Comparison of ENCODE assay signal across 17 cellular contexts in the genomic region with DNA sequence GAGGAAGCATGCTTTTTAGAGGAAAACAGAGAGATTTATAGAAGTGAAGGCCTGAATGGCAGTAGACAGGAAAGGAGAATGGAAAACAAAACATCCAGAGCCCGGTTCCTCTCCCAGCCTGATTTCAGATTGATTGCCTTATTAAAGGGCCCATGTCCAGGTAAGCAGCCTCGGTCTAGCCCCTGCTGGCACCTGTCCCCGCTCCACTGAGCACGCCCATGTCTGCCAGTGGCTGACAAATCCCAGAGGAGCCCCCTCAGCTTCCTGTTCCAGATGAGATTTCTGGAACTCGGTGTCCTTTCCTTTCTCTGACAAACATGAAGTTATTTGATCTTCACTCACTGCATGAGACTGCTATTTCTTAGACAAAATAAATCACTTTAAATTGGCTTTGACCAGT.
A peak's percentile ranks its signal among the peaks of the same experiment; 100 is the strongest.
DNase-seq lines count a peak whose midpoint lies in the region; ATAC-seq and TF ChIP-seq lines count a peak whose summit lies in the region.
"Had no signal": no experiment of that assay in that cellular context is flagged by ENCODE, and none has a peak within 500 bp of the region (broad histone marks: within the 10 kb centered on the region; RNA-seq: fewer than 3 reads in every experiment).

No MANE protein-coding gene starts in this region.

- H3K9me3 ChIP-seq in right cardiac atrium (ENCODE audit: control insufficient read depth, low read length) (peaks cover 7% of the 10 kb centered on the region), suprapubic skin (no peaks in the 10 kb centered on the region)
- H3K9me3 ChIP-seq: neutrophil had no signal

- WGBS in right cardiac atrium: 37% methylated on average over 5 of the region's 5 CpGs
- 47% methylated on average over 5 of the region's 5 CpGs for WGBS in suprapubic skin

- H3K9me3 Mint-ChIP-seq in activated naive CD8-positive, alpha-beta T cell treated with anti-CD3 and anti-CD28 coated beads for 36 hours: peaks cover 5% of the 10 kb centered on the region
- H3K9me3 Mint-ChIP-seq: activated CD4-positive, alpha-beta memory T cell treated with anti-CD3 and anti-CD28 coated beads, Interleukin-2, amount 10 ng/mL, durations not matched to agents 7 days and 5 days had no signal

- no peak for TF ChIP-seq CTCF in suprapubic skin (IDR thresholded peaks at IDR 0.05)

- H3K36me3 Mint-ChIP-seq in activated naive CD8-positive, alpha-beta T cell treated with anti-CD3 and anti-CD28 coated beads for 36 hours: no peaks in the 10 kb centered on the region

- ATAC-seq in right cardiac atrium (peak; percentile 48 to 75), HG02884 (IDR thresholded peaks at IDR 0.05; ENCODE audit: unreplicated experiment) (no peak), HG03135 (IDR thresholded peaks at IDR 0.05; ENCODE audit: unreplicated experiment) (no peak)
- ATAC-seq: activated T-cell treated with anti-CD3 and anti-CD28 coated beads, Interleukin-2, amount 50 U/mL, for 72 hours had no signal

- no peak overlapping the region for H3K4me3 Mint-ChIP-seq in activated naive CD8-positive, alpha-beta T cell treated with anti-CD3 and anti-CD28 coated beads for 36 hours
- H3K4me3 Mint-ChIP-seq: activated CD4-positive, alpha-beta memory T cell treated with anti-CD3 and anti-CD28 coated beads, Interleukin-2, amount 10 ng/mL, durations not matched to agents 7 days and 5 days; activated T-cell treated with anti-CD3 and anti-CD28 coated beads, Interleukin-2, amount 50 U/mL, for 72 hours; B cell had no signal

- H3K27ac Mint-ChIP-seq in activated naive CD8-positive, alpha-beta T cell treated with anti-CD3 and anti-CD28 coated beads for 36 hours: no peak overlapping the region
- H3K27ac Mint-ChIP-seq: activated CD4-positive, alpha-beta memory T cell treated with anti-CD3 and anti-CD28 coated beads, Interleukin-2, amount 10 ng/mL, durations not matched to agents 7 days and 5 days; activated T-cell treated with anti-CD3 and anti-CD28 coated beads, Interleukin-2, amount 50 U/mL, for 72 hours; B cell had no signal

- H3K36me3 ChIP-seq in suprapubic skin: no peaks in the 10 kb centered on the region
- H3K36me3 ChIP-seq: neutrophil had no signal

- H3K27ac ChIP-seq in right cardiac atrium (ENCODE audit: low read length): no peak overlapping the region
- H3K27ac ChIP-seq in suprapubic skin: peak overlapping the region; percentile 15
- H3K27ac ChIP-seq: neutrophil, RWPE1 had no signal

- H3K4me1 ChIP-seq in right cardiac atrium (ENCODE audit: control insufficient read depth, insufficient read depth, low read length): no peaks in the 10 kb centered on the region
- H3K4me1 ChIP-seq in suprapubic skin: peaks cover 7% of the 10 kb centered on the region

- intact Hi-C loops in right cardiac atrium (cut with DNase I): no loop called here

- H3K4me3 ChIP-seq in right cardiac atrium (ENCODE audit: low read length): no peak overlapping the region
- H3K4me3 ChIP-seq in suprapubic skin: no peak overlapping the region

- H3K27me3 ChIP-seq in right cardiac atrium (ENCODE audit: control insufficient read depth, insufficient read depth) (no peaks in the 10 kb centered on the region), suprapubic skin (no peaks in the 10 kb centered on the region)
- H3K27me3 ChIP-seq: neutrophil had no signal

- DNase-seq in NCI-H128 (lab: John Stamatoyannopoulos, UW; ENCODE audit: unreplicated experiment) (peak; percentile 99), NCI-H2107 treated with DMSO at 0.1 percent for 48 hours (lab: John Stamatoyannopoulos, UW; ENCODE audit: unreplicated experiment) (peak; percentile 99), right cardiac atrium (peak in 1 of 3 donors; percentile 63), suprapubic skin (ENCODE audit: low spot score in 2 of 2) (peak in 1 of 2 donors; percentile 78)
- no peak for DNase-seq in activated naive CD8-positive, alpha-beta T cell treated with anti-CD3 and anti-CD28 coated beads for 36 hours
- DNase-seq: activated CD4-positive, alpha-beta memory T cell treated with anti-CD3 and anti-CD28 coated beads, Interleukin-2, amount 10 ng/mL, durations not matched to agents 7 days and 5 days; activated T-cell treated with anti-CD3 and anti-CD28 coated beads, Interleukin-2, amount 50 U/mL, for 72 hours; caudate nucleus; effector memory CD4-positive, alpha-beta T cell; H7; islet precursor cell; stimulated activated CD4-positive, alpha-beta T cell treated with anti-CD3 and anti-CD28 coated beads, Interleukin-2, amount 100 ng/mL, for 48 hours had no signal

- no peaks in the 10 kb centered on the region for H3K27me3 Mint-ChIP-seq in activated naive CD8-positive, alpha-beta T cell treated with anti-CD3 and anti-CD28 coated beads for 36 hours
- H3K27me3 Mint-ChIP-seq: activated CD4-positive, alpha-beta memory T cell treated with anti-CD3 and anti-CD28 coated beads, Interleukin-2, amount 10 ng/mL, durations not matched to agents 7 days and 5 days; B cell had no signal

- no peak for TF ChIP-seq POLR2A in suprapubic skin (IDR thresholded peaks at IDR 0.05)

- no peaks in the 10 kb centered on the region for H3K4me1 Mint-ChIP-seq in activated naive CD8-positive, alpha-beta T cell treated with anti-CD3 and anti-CD28 coated beads for 36 hours
- H3K4me1 Mint-ChIP-seq: activated CD4-positive, alpha-beta memory T cell treated with anti-CD3 and anti-CD28 coated beads, Interleukin-2, amount 10 ng/mL, durations not matched to agents 7 days and 5 days; B cell had no signal

- TF ChIP-seq EP300 in suprapubic skin (IDR thresholded peaks at IDR 0.05): no peak

Comparison
In these comparisons a context has a peak if more than half of its experiments do, and no peak if none do; other contexts are left out.
1. ATAC-seq: peak in right cardiac atrium (2 of 2); none in HG02884 (single experiment) and HG03135 (single experiment).